Comparison of ENCODE assay signal across 8 cellular contexts in the genomic region with DNA sequence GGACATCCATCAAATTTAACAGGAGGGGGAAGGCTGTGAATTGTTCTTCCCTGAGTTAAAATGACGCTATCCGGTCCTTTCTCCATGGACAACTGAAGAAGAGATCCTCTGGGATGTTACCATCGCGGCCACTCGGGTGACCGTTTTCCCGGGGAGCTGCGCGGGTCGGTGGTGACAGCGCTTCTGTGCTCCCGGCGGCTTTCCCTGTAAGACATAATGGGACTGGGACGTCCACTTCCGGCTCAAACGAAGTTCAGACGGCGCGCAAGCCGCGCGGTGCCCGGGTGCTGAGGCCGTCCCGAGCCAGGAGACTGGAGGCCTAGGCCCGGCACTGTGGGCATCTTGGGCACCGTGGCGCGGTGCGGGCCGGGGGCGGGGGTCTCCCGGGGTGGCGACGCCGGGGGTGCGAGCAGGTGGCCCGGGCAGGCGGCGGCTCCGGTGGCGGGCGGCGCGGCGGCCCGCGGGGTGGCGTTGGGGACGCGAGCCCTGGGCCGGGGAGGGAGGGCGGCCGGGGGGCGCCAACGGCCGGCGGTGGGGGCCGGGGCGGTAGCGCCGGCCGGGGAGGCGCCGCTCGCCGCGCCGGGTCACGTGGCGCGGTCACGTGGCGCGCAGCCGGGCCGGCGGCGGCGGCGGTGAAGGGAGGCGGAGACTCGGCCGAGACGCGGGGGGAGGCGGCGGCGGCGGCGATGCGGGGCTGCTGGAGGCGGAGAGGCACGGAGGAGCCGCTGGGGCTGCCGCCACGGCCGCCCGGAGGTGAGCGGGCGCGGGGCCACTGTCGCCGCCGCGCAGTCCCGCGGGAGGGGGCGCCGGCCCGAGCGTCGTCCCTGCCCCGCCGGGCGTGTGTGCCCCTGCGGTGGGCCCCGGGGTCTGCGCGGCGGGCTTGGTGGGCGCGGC.
DNase-seq lines count a peak whose midpoint lies in the region; ATAC-seq and TF ChIP-seq lines count a peak whose summit lies in the region.

No MANE protein-coding gene starts in this region.

- H3K4me3 ChIP-seq in AG04450 (ENCODE audit: low read depth, low read length): peak overlapping the region; percentile 82
- peak overlapping the region; percentile 86 for H3K4me3 ChIP-seq in effector memory CD4-positive, alpha-beta T cell (ENCODE audit: insufficient read depth, low read depth, low read length, poor library complexity, severe bottlenecking)

- H3K4me1 ChIP-seq in effector memory CD4-positive, alpha-beta T cell (ENCODE audit: control insufficient read depth, insufficient read depth, low read length, poor library complexity, severe bottlenecking): peaks cover 10% of the 10 kb centered on the region

- peak overlapping the region; percentile 85 for H3K27ac Mint-ChIP-seq in activated CD8-positive, alpha-beta T cell treated with anti-CD3 and anti-CD28 coated beads for 36 hours
- peak overlapping the region; percentile 91 for H3K27ac Mint-ChIP-seq in memory B cell

- DNase-seq in AG04450 (ENCODE audit: low read depth, low spot score) (no peak), NCI-H526 treated with DMSO at 0.1 percent for 48 hours (lab: John Stamatoyannopoulos, UW) (peak; percentile 74), memory B cell (ENCODE audit: low spot score in 2 of 2) (peak; percentile 64 to 77)
- peak; percentile 68 for DNase-seq in activated CD8-positive, alpha-beta T cell treated with anti-CD3 and anti-CD28 coated beads for 36 hours
- peak; percentile 65 to 74 (median 66) for DNase-seq in effector memory CD4-positive, alpha-beta T cell
- peak; percentile 39 for DNase-seq in stimulated activated CD8-positive, alpha-beta memory T cell treated with anti-CD3 and anti-CD28 coated beads, Interleukin-15, amount 100 ng/mL, for 24 hours (ENCODE audit: low read depth)

- no peaks in the 10 kb centered on the region for H3K27me3 Mint-ChIP-seq in activated CD8-positive, alpha-beta T cell treated with anti-CD3 and anti-CD28 coated beads for 36 hours
- no peaks in the 10 kb centered on the region for H3K27me3 Mint-ChIP-seq in memory B cell

- peak overlapping the region; percentile 86 for H3K4me3 Mint-ChIP-seq in activated CD8-positive, alpha-beta T cell treated with anti-CD3 and anti-CD28 coated beads for 36 hours
- peak overlapping the region; percentile 89 for H3K4me3 Mint-ChIP-seq in memory B cell

- no peaks in the 10 kb centered on the region for H3K36me3 Mint-ChIP-seq in activated CD8-positive, alpha-beta T cell treated with anti-CD3 and anti-CD28 coated beads for 36 hours (ENCODE audit: low read depth)
- H3K36me3 Mint-ChIP-seq in memory B cell: no peaks in the 10 kb centered on the region

- intact Hi-C loops in activated CD8-positive, alpha-beta T cell treated with anti-CD3 and anti-CD28 coated beads for 36 hours (cut with micrococcal nuclease): no loop called here

- CTCF ChIA-PET in AG04450 (lab: Charles Lee): interaction anchor here (0.6 to 1.7 kb wide), 4 partner anchors 11 to 374 kb away, joined by 3 to 21 read pairs (median 6); no protein-coding TSS in a partner anchor
- CTCF ChIA-PET in activated CD8-positive, alpha-beta T cell treated with anti-CD3 and anti-CD28 coated beads for 36 hours (lab: Charles Lee): interaction anchor here (1.0 to 2.0 kb wide), 3 partner anchors 11 to 59 kb away, joined by 3 to 20 read pairs (median 3); no protein-coding TSS in a partner anchor

- no peaks in the 10 kb centered on the region for H3K27me3 ChIP-seq in AG04450 (ENCODE audit: control insufficient read depth, insufficient read depth, low read length)
- no peaks in the 10 kb centered on the region for H3K27me3 ChIP-seq in effector memory CD4-positive, alpha-beta T cell (replicated peaks; ENCODE audit: control insufficient read depth, insufficient read depth, low read length, poor library complexity, severe bottlenecking)

- no peaks in the 10 kb centered on the region for H3K36me3 ChIP-seq in effector memory CD4-positive, alpha-beta T cell (ENCODE audit: control insufficient read depth, insufficient read depth, low read length)

- peaks cover 30% of the 10 kb centered on the region for H3K4me1 Mint-ChIP-seq in activated CD8-positive, alpha-beta T cell treated with anti-CD3 and anti-CD28 coated beads for 36 hours (ENCODE audit: low read depth)
- H3K4me1 Mint-ChIP-seq in memory B cell: peaks cover 18% of the 10 kb centered on the region

- H3K27ac ChIP-seq in AG04450 (ENCODE audit: low read depth, low read length): peak overlapping the region; percentile 83
- H3K27ac ChIP-seq in effector memory CD4-positive, alpha-beta T cell (ENCODE audit: insufficient read depth, low read length, poor library complexity, severe bottlenecking): peak overlapping the region; percentile 65

- POLR2A ChIA-PET in AG04450 (lab: Yijun Ruan, JAX): interaction anchor here (0.6 to 0.7 kb wide), 2 partner anchors 13 to 321 kb away, joined by 3 read pairs; no protein-coding TSS in a partner anchor
- POLR2A ChIA-PET in activated CD8-positive, alpha-beta T cell treated with anti-CD3 and anti-CD28 coated beads for 36 hours (lab: Charles Lee): interaction anchor here (0.6 to 2.8 kb wide), 3 partner anchors 11 to 19 kb away, joined by 3 to 10 read pairs (median 3); no protein-coding TSS in a partner anchor

- no peaks in the 10 kb centered on the region for H3K9me3 Mint-ChIP-seq in activated CD8-positive, alpha-beta T cell treated with anti-CD3 and anti-CD28 coated beads for 36 hours
- H3K9me3 Mint-ChIP-seq in memory B cell: no peaks in the 10 kb centered on the region

- TF ChIP-seq CTCF in AG04450 (IDR thresholded peaks at IDR 0.05; ENCODE audit: low read depth, low read length): no peak
- TF ChIP-seq CTCF in activated CD8-positive, alpha-beta T cell treated with anti-CD3 and anti-CD28 coated beads for 36 hours (IDR thresholded peaks at IDR 0.05): no peak

- no peaks in the 10 kb centered on the region for H3K9me3 ChIP-seq in AG04450 (ENCODE audit: control insufficient read depth, insufficient read depth, low read length)
- H3K9me3 ChIP-seq in effector memory CD4-positive, alpha-beta T cell (ENCODE audit: control insufficient read depth, low read length): no peaks in the 10 kb centered on the region

- ATAC-seq in GM18867 (IDR thresholded peaks at IDR 0.05; ENCODE audit: unreplicated experiment): peak; percentile 79
- peak; percentile 72 for ATAC-seq in HG03108 (IDR thresholded peaks at IDR 0.05; ENCODE audit: unreplicated experiment)
- ATAC-seq in activated CD8-positive, alpha-beta T cell treated with anti-CD3 and anti-CD28 coated beads for 36 hours: peak; percentile 77
- ATAC-seq in memory B cell (ENCODE audit: low read depth): peak; percentile 82
